23 cellular contexts compared by ENCODE assay signal in genomic region chr9:98778251-98778650, GRCh38. TPM values are rescaled to one million over a fixed set of nuclear protein-coding genes. Genes with fewer than 3 reads are reported as not detected.
DNase-seq lines count a peak whose midpoint lies in the region; ATAC-seq and TF ChIP-seq lines count a peak whose summit lies in the region.
"Had no signal": no experiment of that assay in that cellular context is flagged by ENCODE, and none has a peak within 500 bp of the region (broad histone marks: within the 10 kb centered on the region; RNA-seq: fewer than 3 reads in every experiment).

No MANE protein-coding gene starts in this region.

- H4K8ac ChIP-seq in IMR-90 (ENCODE audit: low read depth in 2 of 2, low read length in 2 of 2), result no peak overlapping the region

- H2BK15ac ChIP-seq in IMR-90 (ENCODE audit: low read depth, low read length), result no peak overlapping the region

- H3K4ac ChIP-seq in IMR-90 (ENCODE audit: low read depth, low read length), result no peak overlapping the region

- no peak overlapping the region for H2BK5ac ChIP-seq in IMR-90 (ENCODE audit: low read depth, low read length, poor library complexity, severe bottlenecking)

- no peak overlapping the region for H3K4me3 ChIP-seq in IMR-90 (ENCODE audit: insufficient read depth, low read depth, low read length)
- H3K4me3 ChIP-seq in WERI-Rb-1 (ENCODE audit: low read depth, low read length), result no peak overlapping the region
- H3K4me3 ChIP-seq in hepatocyte, result no peak overlapping the region
- H3K4me3 ChIP-seq in ascending aorta, result no peak overlapping the region
- H3K4me3 ChIP-seq: GM23248 had no signal

- H3K36me3 ChIP-seq in IMR-90 (ENCODE audit: control insufficient read depth, insufficient read depth, low read length) (peaks cover 25% of the 10 kb centered on the region), WERI-Rb-1 (peaks cover 49% of the 10 kb centered on the region), hepatocyte (replicated peaks; ENCODE audit: insufficient read depth, low read depth) (no peaks in the 10 kb centered on the region), ascending aorta (peaks cover 11 to 56% of the 10 kb centered on the region in 2 donors)
- H3K36me3 ChIP-seq: BE2C had no signal

- DNase-seq in IMR-90 (no peak), WERI-Rb-1 (no peak), hepatocyte (ENCODE audit: low spot score) (no peak), osteocyte (ENCODE audit: extremely low spot score, unreplicated experiment) (peak; percentile 73), GM20000 (ENCODE audit: low spot score) (no peak), ascending aorta (ENCODE audit: low spot score in 2 of 2) (no peak), NCI-H187 (lab: John Stamatoyannopoulos, UW) (no peak)
- DNase-seq: BE2C; CD4-positive, CD25-positive, alpha-beta regulatory T cell; COR-L47; DMS 273 treated with DMSO at 0.1 percent for 48 hours; DMS79 treated with DMSO at 0.1 percent for 48 hours; GM23248; H9; KG1; NCI-H1092; NCI-H1436; NCI-H1930; NCI-H226; NCI-H510A treated with DMSO at 0.1 percent for 48 hours; NCI-H748 treated with DMSO at 0.1 percent for 48 hours; SHP77 treated with DMSO at 0.1 percent for 48 hours had no signal

- H2AFZ ChIP-seq in IMR-90 (replicated peaks; ENCODE audit: low read length, poor library complexity), result no peak overlapping the region
- H2AFZ ChIP-seq in hepatocyte, result no peak overlapping the region
- H2AFZ ChIP-seq: GM23248 had no signal

- H3K23ac ChIP-seq in IMR-90 (ENCODE audit: low read depth, low read length), result no peak overlapping the region

- H3K14ac ChIP-seq in IMR-90 (replicated peaks; ENCODE audit: low read depth, low read length), result no peak overlapping the region

- 0 out of 2 replicates have a peak, but pooled peaks cover 3% of the 10 kb centered on the region for H3K9me1 ChIP-seq in IMR-90 (ENCODE audit: insufficient read depth, low read length)

- H2AK5ac ChIP-seq in IMR-90 (ENCODE audit: low read depth, low read length), result no peak overlapping the region

- peaks cover 19% of the 10 kb centered on the region for H3K36me3 Mint-ChIP-seq in osteocyte (ENCODE audit: unreplicated experiment)

- no peaks in the 10 kb centered on the region; the same call in 1 of the 2 replicates for H4K20me1 ChIP-seq in IMR-90 (ENCODE audit: insufficient read depth, low read length)
- H4K20me1 ChIP-seq in hepatocyte (ENCODE audit: insufficient read depth, poor library complexity, severe bottlenecking), result no peaks in the 10 kb centered on the region

- intact Hi-C loops in IMR-90 (cut with micrococcal nuclease), result loop anchor here (5.0 kb wide), 1 partner anchor 291 kb away; no protein-coding TSS in a partner anchor
- intact Hi-C loops in ascending aorta (cut with DNase I), result loop anchor here (5.0 kb wide), 1 partner anchor 461 kb away; no protein-coding TSS in a partner anchor

- no peak for ATAC-seq in IMR-90 (ENCODE audit: low read depth)

- no peaks in the 10 kb centered on the region for H3K9me3 ChIP-seq in IMR-90 (ENCODE audit: control insufficient read depth, insufficient read depth, low read length)
- H3K9me3 ChIP-seq in WERI-Rb-1 (ENCODE audit: severe bottlenecking), result no peaks in the 10 kb centered on the region
- H3K9me3 ChIP-seq in hepatocyte (ENCODE audit: low read depth), result no peaks in the 10 kb centered on the region
- H3K9me3 ChIP-seq in ascending aorta, result no peaks in the 10 kb centered on the region
- H3K9me3 ChIP-seq: BE2C had no signal

- H3K79me1 ChIP-seq in IMR-90 (ENCODE audit: low read depth in 1 of 2, low read length in 2 of 2), result peaks cover 0 to 8% of the 10 kb centered on the region in 2 experiments; a peak in 2 of 4 replicates

- no peak overlapping the region for H2BK120ac ChIP-seq in IMR-90 (ENCODE audit: low read depth, low read length)

- POLR2A ChIA-PET in IMR-90 (lab: Charles Lee; ENCODE audit: unreplicated experiment), result no interaction called here

- no peak overlapping the region for H4K5ac ChIP-seq in IMR-90 (ENCODE audit: low read depth, low read length)

- H3K27me3 Mint-ChIP-seq in osteocyte (ENCODE audit: unreplicated experiment), result no peaks in the 10 kb centered on the region
- H3K27me3 Mint-ChIP-seq: CD4-positive, CD25-positive, alpha-beta regulatory T cell had no signal

- H3K9me2 ChIP-seq in hepatocyte (replicated peaks; ENCODE audit: insufficient read depth), result no peaks in the 10 kb centered on the region

- in situ Hi-C loops in IMR-90 (cut with MboI; ENCODE audit: low sequenced_read_pairs), result no loop called here

- H3K18ac ChIP-seq in IMR-90 (ENCODE audit: low read depth, low read length), result no peak overlapping the region

- no peaks in the 10 kb centered on the region for H3K27me3 ChIP-seq in IMR-90 (ENCODE audit: control insufficient read depth, insufficient read depth, low read length)
- no peaks in the 10 kb centered on the region for H3K27me3 ChIP-seq in WERI-Rb-1 (ENCODE audit: insufficient read depth, low read depth, severe bottlenecking)
- no peaks in the 10 kb centered on the region for H3K27me3 ChIP-seq in hepatocyte
- no peaks in the 10 kb centered on the region for H3K27me3 ChIP-seq in ascending aorta
- H3K27me3 ChIP-seq: BE2C had no signal

- H3K4me2 ChIP-seq in IMR-90 (ENCODE audit: low read depth, low read length) (no peak overlapping the region), hepatocyte (no peak overlapping the region)

- dilution Hi-C loops in IMR-90 (cut with HindIII; ENCODE audit: low sequenced_read_pairs, unreplicated experiment), result no loop called here

- H3K9ac ChIP-seq in IMR-90 (ENCODE audit: low read depth, low read length), result no peak overlapping the region
- H3K9ac ChIP-seq: GM23248 had no signal

- H3K56ac ChIP-seq in IMR-90 (ENCODE audit: extremely low read depth, insufficient read depth, low read length), result no peak overlapping the region

- H4K91ac ChIP-seq in IMR-90 (ENCODE audit: insufficient read depth, low read depth, low read length), result no peak overlapping the region

- H3K9me3 Mint-ChIP-seq in osteocyte (ENCODE audit: unreplicated experiment), result no peaks in the 10 kb centered on the region
- H3K9me3 Mint-ChIP-seq: CD4-positive, CD25-positive, alpha-beta regulatory T cell; H9 had no signal

- 97% methylated on average over 8 of the region's 8 CpGs; no CpG with 5 or more reads in 1 of the 2 experiments for WGBS in IMR-90 (ENCODE audit: extremely low coverage in 2 of 2, insufficient read length in 1 of 2), 2 experiments
- 96% methylated on average over 8 of the region's 8 CpGs for WGBS in hepatocyte (ENCODE audit: low lambda C conversion rate, missing lambda C conversion rate)

- TF ChIP-seq POLR2A in IMR-90 (IDR thresholded peaks at IDR 0.05; ENCODE audit: low read depth, low read length), result no peak

- H3K27ac ChIP-seq in IMR-90 (ENCODE audit: insufficient read depth, low read length) (no peak overlapping the region), WERI-Rb-1 (peak overlapping the region; percentile 60), hepatocyte (peak overlapping the region; percentile 94), ascending aorta (no peak overlapping the region)
- H3K27ac ChIP-seq: GM23248, HL-60 had no signal

- no peak overlapping the region for H3K27ac Mint-ChIP-seq in osteocyte (ENCODE audit: unreplicated experiment)
- H3K27ac Mint-ChIP-seq: CD4-positive, CD25-positive, alpha-beta regulatory T cell had no signal

- H3K4me1 ChIP-seq in IMR-90 (ENCODE audit: control insufficient read depth, insufficient read depth, low read length), result 0 out of 2 replicates have a peak, but pooled peaks cover 1% of the 10 kb centered on the region
- peaks cover 32% of the 10 kb centered on the region for H3K4me1 ChIP-seq in hepatocyte (ENCODE audit: insufficient read depth)
- no peaks in the 10 kb centered on the region for H3K4me1 ChIP-seq in ascending aorta
- H3K4me1 ChIP-seq: BE2C had no signal

- TF ChIP-seq RAD21 in IMR-90 (IDR thresholded peaks at IDR 0.05; ENCODE audit: low read length), result no peak

- no peak for TF ChIP-seq CTCF in IMR-90 (conservative IDR thresholded peaks at IDR 0.05; ENCODE audit: low read depth, low read length)
- TF ChIP-seq CTCF in WERI-Rb-1 (IDR thresholded peaks at IDR 0.05; ENCODE audit: low read depth, low read length), result no peak
- no peak for TF ChIP-seq CTCF in hepatocyte (IDR thresholded peaks at IDR 0.05; ENCODE audit: poor library complexity)
- no peak for TF ChIP-seq CTCF in osteocyte (IDR thresholded peaks at IDR 0.05)
- TF ChIP-seq CTCF in GM20000 (IDR thresholded peaks at IDR 0.05; ENCODE audit: extremely low read depth, missing control alignments), result no peak
- no peak for TF ChIP-seq CTCF in ascending aorta (IDR thresholded peaks at IDR 0.05)

- H3K79me2 ChIP-seq in hepatocyte, result no peaks in the 10 kb centered on the region

- no peak overlapping the region for H2BK20ac ChIP-seq in IMR-90 (ENCODE audit: low read depth, low read length)

- no peak overlapping the region for H3K4me3 Mint-ChIP-seq in osteocyte (ENCODE audit: unreplicated experiment)
- H3K4me3 Mint-ChIP-seq: CD4-positive, CD25-positive, alpha-beta regulatory T cell; H9 had no signal

- H2AK9ac ChIP-seq in IMR-90 (replicated peaks; ENCODE audit: low read depth, low read length, poor library complexity), result peak overlapping the region; percentile 9

- peaks cover 4% of the 10 kb centered on the region for H3K4me1 Mint-ChIP-seq in osteocyte (ENCODE audit: unreplicated experiment)
- H3K4me1 Mint-ChIP-seq: CD4-positive, CD25-positive, alpha-beta regulatory T cell; H9 had no signal

- CTCF ChIA-PET in IMR-90 (lab: Yijun Ruan, JAX), result no interaction called here

- BruUV-seq in IMR-90 (replicated peaks; lab: Mats Ljungman, UMichigan), result no TSS peak

TF ChIP-seq in IMR-90, 13 proteins besides CTCF, POLR2A, EP300 and RAD21:
- TF ChIP-seq MXI1 (IDR thresholded peaks at IDR 0.05; ENCODE audit: borderline replicate concordance, low read depth, low read length), result no peak
- no peak for TF ChIP-seq MAFK (IDR thresholded peaks at IDR 0.05; ENCODE audit: low read depth, low read length)
- TF ChIP-seq CEBPB (IDR thresholded peaks at IDR 0.05; ENCODE audit: low read depth, low read length), result no peak

RNA-seq across cellular contexts. Expression of gene ANKS6, which starts 18.1 kb away (rescaled TPM):
- 8.6 and 9.0 TPM in 2 replicates for total RNA-seq in IMR-90 (2012; rRNA removed)
- 23.6 and 24.0 TPM in 2 replicates for polyA plus RNA-seq in IMR-90 (2012; rRNA removed)
- 16.4 and 20.2 TPM in 2 replicates for polyA plus RNA-seq in IMR-90 (2012; cell fraction: cytosol; rRNA removed)
- 78.2 and 92.5 TPM in 2 replicates for polyA plus RNA-seq in IMR-90 (2012; cell fraction: nucleus; rRNA removed; ENCODE audit: low replicate concordance)
- 22.9 and 24.6 TPM in 2 replicates for total RNA-seq in hepatocyte
- polyA plus RNA-seq in hepatocyte, result 21.3 and 23.5 TPM in 2 replicates
- total RNA-seq in osteocyte, result 16.6 and 21.1 TPM in 2 replicates
- 13.0 TPM for total RNA-seq in ascending aorta

RNA-seq across cellular contexts. Expression of gene GALNT12, which starts 29.2 kb away (rescaled TPM):
- 2.5 TPM in 2 replicates for total RNA-seq in IMR-90 (2012; rRNA removed)
- 2.0 and 2.3 TPM in 2 replicates for polyA plus RNA-seq in IMR-90 (2012; rRNA removed)
- polyA plus RNA-seq in IMR-90 (2012; cell fraction: cytosol; rRNA removed), result 1.8 and 4.3 TPM in 2 replicates
- 2.1 and 6.0 TPM in 2 replicates for polyA plus RNA-seq in IMR-90 (2012; cell fraction: nucleus; rRNA removed; ENCODE audit: low replicate concordance)
- total RNA-seq in hepatocyte, result 13.0 and 16.4 TPM in 2 replicates
- polyA plus RNA-seq in hepatocyte, result 13.9 and 17.2 TPM in 2 replicates
- total RNA-seq in osteocyte, result not detected in 2 replicates
- 0.53 TPM for total RNA-seq in ascending aorta

Comparison
In these comparisons a context has a peak if more than half of its experiments do, and no peak if none do; other contexts are left out.
1. H3K27ac ChIP-seq: peak in WERI-Rb-1 (single experiment) and hepatocyte (single experiment); none in IMR-90 (single experiment) and ascending aorta (0 of 2).